In the genomic region with DNA sequence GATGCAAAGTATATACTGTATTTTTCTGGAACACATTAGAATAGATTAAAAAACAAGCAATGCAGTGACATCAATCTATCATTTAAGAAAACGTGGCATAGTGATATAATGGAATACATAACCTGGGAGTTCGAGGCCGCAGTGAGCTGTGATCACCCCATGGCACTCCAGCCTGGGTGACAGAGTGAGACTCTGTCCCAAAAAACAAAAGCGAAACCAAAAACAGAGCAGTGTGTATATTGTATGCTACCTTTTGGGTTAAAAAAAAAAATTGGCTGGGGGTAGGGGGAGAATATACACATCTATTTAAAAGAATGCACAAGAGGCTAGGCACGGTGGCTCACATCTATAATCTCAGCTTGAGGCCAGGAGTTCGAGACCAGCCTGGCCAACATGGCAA, we compare ENCODE assay signal across 8 cellular contexts. TPM values are rescaled to one million over a fixed set of nuclear protein-coding genes. Genes with fewer than 3 reads are reported as not detected.
A peak's percentile ranks its signal among the peaks of the same experiment; 100 is the strongest.
DNase-seq lines count a peak whose midpoint lies in the region; ATAC-seq and TF ChIP-seq lines count a peak whose summit lies in the region.

No MANE protein-coding gene starts in this region.

- H3K4me1 Mint-ChIP-seq in Caco-2 (ENCODE audit: low read depth, unreplicated experiment) (peaks cover 52% of the 10 kb centered on the region), MCF 10A (ENCODE audit: insufficient read depth, unreplicated experiment) (peaks cover 63% of the 10 kb centered on the region)

- H3K9me3 ChIP-seq in Caco-2 (no peaks in the 10 kb centered on the region), MM.1S (replicated peaks; ENCODE audit: insufficient read depth, low read length) (no peaks in the 10 kb centered on the region), prostate gland (no peaks in the 10 kb centered on the region)

- TF ChIP-seq POLR2A in prostate gland (IDR thresholded peaks at IDR 0.05), result no peak

- peaks cover 92% of the 10 kb centered on the region for H3K4me1 ChIP-seq in Caco-2
- 0 out of 2 replicates have a peak, but pooled peaks cover 5% of the 10 kb centered on the region for H3K4me1 ChIP-seq in MM.1S (ENCODE audit: low read length)
- peaks cover 53% of the 10 kb centered on the region for H3K4me1 ChIP-seq in prostate gland (replicated peaks)

- no peaks in the 10 kb centered on the region for H3F3A ChIP-seq in MM.1S (ENCODE audit: insufficient read depth, low read length)

- BruUV-seq in Caco-2 (replicated peaks; lab: Mats Ljungman, UMichigan) (no TSS peak), MCF 10A (replicated peaks; lab: Mats Ljungman, UMichigan) (no TSS peak)

- no peaks in the 10 kb centered on the region for H3K9me2 ChIP-seq in MM.1S (replicated peaks; ENCODE audit: insufficient read depth, low read length)

- H3K27me3 Mint-ChIP-seq in Caco-2 (ENCODE audit: insufficient read depth, unreplicated experiment) (peaks cover under 1% of the 10 kb centered on the region), MCF 10A (ENCODE audit: insufficient read depth, unreplicated experiment) (no peaks in the 10 kb centered on the region)

- H3K9me3 Mint-ChIP-seq in Caco-2 (ENCODE audit: unreplicated experiment) (no peaks in the 10 kb centered on the region), MCF 10A (ENCODE audit: unreplicated experiment) (no peaks in the 10 kb centered on the region)

- no peaks in the 10 kb centered on the region for H4K20me1 ChIP-seq in MM.1S (ENCODE audit: insufficient read depth, low read length)

- H3K36me3 ChIP-seq in Caco-2 (ENCODE audit: control insufficient read depth, insufficient read depth, low read length) (peaks cover 7% of the 10 kb centered on the region), MM.1S (replicated peaks; ENCODE audit: insufficient read depth, low read length) (0 out of 2 replicates have a peak, but pooled peaks cover 2% of the 10 kb centered on the region), prostate gland (no peaks in the 10 kb centered on the region)

- WGBS in prostate gland, result 83% methylated on average over 6 of the region's 6 CpGs

- no peak overlapping the region for H3K4me3 ChIP-seq in Caco-2 (ENCODE audit: low read depth, low read length)
- H3K4me3 ChIP-seq in MM.1S (ENCODE audit: low read length), result no peak overlapping the region
- H3K4me3 ChIP-seq in prostate gland, result no peak overlapping the region

- H3K79me2 ChIP-seq in MM.1S (ENCODE audit: low read length), result peaks cover 89% of the 10 kb centered on the region

- intact Hi-C loops in Caco-2 (cut with micrococcal nuclease; ENCODE audit: unreplicated experiment) (no loop called here), MCF 10A (cut with micrococcal nuclease) (no loop called here), prostate gland (cut with DNase I) (no loop called here), head of caudate nucleus (cut with DNase I) (no loop called here)

- POLR2A ChIA-PET in Caco-2 (lab: Charles Lee) (no interaction called here), MCF 10A (lab: Yijun Ruan, JAX) (interaction anchor here (1.7 to 12.1 kb wide), 2 partner anchors 15 to 76 kb away, joined by 4 to 403 read pairs; partner anchors contain the start of gene SLC2A1)

- H3K9ac ChIP-seq in MM.1S (ENCODE audit: low read length), result no peak overlapping the region

- peak overlapping the region; percentile 62 for H3K27ac Mint-ChIP-seq in Caco-2 (ENCODE audit: unreplicated experiment)
- peak overlapping the region; percentile 58 for H3K27ac Mint-ChIP-seq in MCF 10A (ENCODE audit: low read depth, unreplicated experiment)

- H3K27me3 ChIP-seq in Caco-2 (replicated peaks; ENCODE audit: control insufficient read depth, insufficient read depth, low read length), result no peaks in the 10 kb centered on the region
- H3K27me3 ChIP-seq in MM.1S (replicated peaks; ENCODE audit: insufficient read depth, low read length), result no peaks in the 10 kb centered on the region
- no peaks in the 10 kb centered on the region for H3K27me3 ChIP-seq in prostate gland (replicated peaks; ENCODE audit: insufficient read depth)

- H3K36me3 Mint-ChIP-seq in Caco-2 (ENCODE audit: insufficient read depth, unreplicated experiment), result peaks cover 100% of the 10 kb centered on the region
- peaks cover 12% of the 10 kb centered on the region for H3K36me3 Mint-ChIP-seq in MCF 10A (ENCODE audit: insufficient read depth, unreplicated experiment)

- CTCF ChIA-PET in Caco-2 (lab: Charles Lee) (no interaction called here), MCF 10A (lab: Yijun Ruan, JAX) (no interaction called here)

- H3K27ac ChIP-seq in MM.1S (ENCODE audit: low read length) (no peak overlapping the region), prostate gland (peak overlapping the region; percentile 81 to 83)

- no peak overlapping the region for H2AFZ ChIP-seq in MM.1S (ENCODE audit: low read length)

- ATAC-seq in GM19328 (IDR thresholded peaks at IDR 0.05; ENCODE audit: unreplicated experiment), result no peak

- TF ChIP-seq CTCF in Caco-2 (IDR thresholded peaks at IDR 0.05; ENCODE audit: insufficient read depth in 1 of 2, low read depth in 1 of 2, low read length in 1 of 2, severe bottlenecking in 1 of 2, unreplicated experiment in 1 of 2), result no peak
- TF ChIP-seq CTCF in MM.1S (IDR thresholded peaks at IDR 0.05; ENCODE audit: low read length), result no peak
- no peak for TF ChIP-seq CTCF in MCF 10A (IDR thresholded peaks at IDR 0.05; ENCODE audit: unreplicated experiment)
- TF ChIP-seq CTCF in prostate gland (IDR thresholded peaks at IDR 0.05), result no peak

- H3K4me2 ChIP-seq in MM.1S (ENCODE audit: low read depth, low read length), result peak overlapping the region; percentile 42; the same call in 1 of the 2 replicates

- H3K4me3 Mint-ChIP-seq in Caco-2 (ENCODE audit: unreplicated experiment) (no peak overlapping the region), MCF 10A (ENCODE audit: unreplicated experiment) (no peak overlapping the region)

- no peak for DNase-seq in Caco-2
- peak; percentile 58 for DNase-seq in MM.1S
- DNase-seq in MCF 10A (ENCODE audit: unreplicated experiment), result no peak
- DNase-seq in prostate gland (ENCODE audit: low spot score), result no peak
- no peak for DNase-seq in putamen (ENCODE audit: low spot score)
- DNase-seq in head of caudate nucleus, result no peak
- DNase-seq in NOMO-1 treated with dmso at 0.1 percent for 144 hours (lab: John Stamatoyannopoulos, UW; ENCODE audit: unreplicated experiment), result no peak

RNA-seq across cellular contexts. Expression of gene SLC2A1, which starts 13.5 kb away (rescaled TPM):
- 422 and 437 TPM in 2 replicates for total RNA-seq in Caco-2 (2022)
- 87.5 and 95.0 TPM in 2 replicates for total RNA-seq in MCF 10A (2022)
- total RNA-seq in prostate gland, result 100 to 1,000 TPM in 1 of 2 donors, 10 to 100 TPM in 1; 83.9 to 159 TPM
